In the genomic region with DNA sequence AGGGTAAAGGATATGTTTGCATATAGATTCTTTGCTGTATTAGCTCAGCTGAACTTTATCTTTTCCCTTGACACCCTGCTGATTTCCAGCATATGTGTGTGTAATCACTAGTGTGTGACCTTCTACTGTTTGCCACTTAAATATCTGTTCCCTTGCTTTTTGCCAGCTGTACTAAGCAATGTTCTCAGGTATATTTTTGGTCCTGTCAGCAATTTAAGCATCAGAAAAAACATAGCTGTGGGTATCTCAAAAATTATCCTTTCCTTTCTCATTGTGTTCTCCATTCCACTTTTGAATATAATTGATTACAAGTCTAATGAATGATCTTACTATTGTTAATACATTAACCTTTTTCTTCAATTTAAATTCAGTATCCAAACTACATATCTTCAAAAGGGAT, we compare ENCODE assay signal across 23 cellular contexts.
DNase-seq lines count a peak whose midpoint lies in the region; ATAC-seq lines count a peak whose summit lies in the region.
"Had no signal": no experiment of that assay in that cellular context is flagged by ENCODE, and none has a peak within 500 bp of the region (broad histone marks: within the 10 kb centered on the region; RNA-seq: fewer than 3 reads in every experiment).

No MANE protein-coding gene starts in this region.

- in situ Hi-C loops in KBM-7 (cut with MboI; ENCODE audit: low pct_unique_long_range_greater_than_20kb, low sequenced_read_pairs), result no loop called here

- peak overlapping the region; percentile 29 for H3K4me3 ChIP-seq in endocrine pancreas (ENCODE audit: control insufficient read depth, insufficient read depth, low read length)
- H3K4me3 ChIP-seq: BLaER1, MG63 had no signal

- H3K36me3 ChIP-seq in endocrine pancreas (ENCODE audit: control insufficient read depth, insufficient read depth, low read length), result no peaks in the 10 kb centered on the region
- H3K36me3 ChIP-seq: BLaER1, MG63 had no signal

- no peaks in the 10 kb centered on the region for H3K9me3 ChIP-seq in endocrine pancreas (ENCODE audit: control insufficient read depth, low read length)
- H3K9me3 ChIP-seq: BLaER1, MG63, SK-N-SH had no signal

- no peaks in the 10 kb centered on the region for H3K27me3 ChIP-seq in endocrine pancreas (ENCODE audit: control insufficient read depth, insufficient read depth, low read length)
- H3K27me3 ChIP-seq: BLaER1, MG63 had no signal

- H3K4me1 ChIP-seq in endocrine pancreas (ENCODE audit: control insufficient read depth, insufficient read depth, low read length), result peaks cover 7% of the 10 kb centered on the region
- H3K4me1 ChIP-seq: BLaER1 had no signal

- H3K9ac ChIP-seq in endocrine pancreas (ENCODE audit: control insufficient read depth, insufficient read depth, low read length), result no peak overlapping the region
- H3K9ac ChIP-seq: BLaER1, SK-N-SH had no signal

- DNase-seq in NCI-H2227 treated with DMSO at 0.1 percent for 48 hours (lab: John Stamatoyannopoulos, UW) (peak; percentile 0), NCI-H2227 (lab: John Stamatoyannopoulos, UW; ENCODE audit: unreplicated experiment) (no peak), DMS53 (lab: John Stamatoyannopoulos, UW) (peak; percentile 59), NCI-H146 (lab: John Stamatoyannopoulos, UW) (peak; percentile 50), NCI-H2029 treated with DMSO at 0.1 percent for 48 hours (lab: John Stamatoyannopoulos, UW) (no peak), KBM-7 (no peak)
- DNase-seq: 8988T; CD4-positive, CD25-positive, alpha-beta regulatory T cell; DMS153; KG1; MG63; NCI-H1436; NCI-H1930; NCI-H526 treated with DMSO at 0.1 percent for 48 hours; NK-92 treated with Interleukin-12 subunit alpha and Interleukin-12 subunit beta, amount 100 ng/mL, for 24 hours; PC-3; SK-N-SH; SW 1271; T-helper 9 cell had no signal

- no peak for ATAC-seq in HG02759 (IDR thresholded peaks at IDR 0.05; ENCODE audit: unreplicated experiment)
- ATAC-seq: HCT116, PC-3 had no signal

Comparison
In these comparisons a context has a peak if more than half of its experiments do, and no peak if none do; other contexts are left out.
1. DNase-seq: peak in NCI-H2227 treated with DMSO at 0.1 percent for 48 hours (single experiment), DMS53 (single experiment) and NCI-H146 (single experiment); none in NCI-H2227 (single experiment), NCI-H2029 treated with DMSO at 0.1 percent for 48 hours (single experiment) and KBM-7 (single experiment).